Comparison of ENCODE assay signal across 21 cellular contexts in genomic region chr13:35165205-35165604, GRCh38.
DNase-seq lines count a peak whose midpoint lies in the region; ATAC-seq, FAIRE-seq and TF ChIP-seq lines count a peak whose summit lies in the region.
"Had no signal": no experiment of that assay in that cellular context is flagged by ENCODE, and none has a peak within 500 bp of the region (broad histone marks: within the 10 kb centered on the region; RNA-seq: fewer than 3 reads in every experiment).

No MANE protein-coding gene starts in this region.

- DNase-seq in GM23338 (ENCODE audit: low spot score) (peak; percentile 59), WTC11 (ENCODE audit: low spot score) (no peak), H1 (ENCODE audit: low read depth in 1 of 2, low spot score in 2 of 2) (peak in 1 of 2 experiments; percentile 9), neuronal stem cell (ENCODE audit: low spot score) (peak; percentile 24), psoas muscle (no peak), cerebellar nuclear complex (lab: John Stamatoyannopoulos, UW) (no peak), mucosa of descending colon (no peak)
- DNase-seq: CD4-positive, CD25-positive, alpha-beta regulatory T cell; DMS79; H7; KG1; NCI-H1092; NCI-H1436; NCI-H2029 treated with DMSO at 0.1 percent for 48 hours; NCI-H226; NCI-H510A treated with DMSO at 0.1 percent for 48 hours; NCI-H748 treated with DMSO at 0.1 percent for 48 hours; Right ventricle myocardium superior had no signal

- TF ChIP-seq CTCF in GM23338 (conservative IDR thresholded peaks at IDR 0.05; ENCODE audit: low read depth in 2 of 2): no peak
- TF ChIP-seq CTCF in WTC11 (IDR thresholded peaks at IDR 0.05): no peak
- TF ChIP-seq CTCF in H1 (IDR thresholded peaks at IDR 0.05; ENCODE audit: control extremely low read depth in 1 of 3, insufficient read depth in 1 of 3, low read depth in 1 of 3, low read length in 3 of 3): no peak
- no peak for TF ChIP-seq CTCF in psoas muscle (IDR thresholded peaks at IDR 0.05)
- no peak for TF ChIP-seq CTCF in mucosa of descending colon (IDR thresholded peaks at IDR 0.05)

- no peak overlapping the region for H2BK20ac ChIP-seq in H1 (ENCODE audit: low read length)

- H2AFZ ChIP-seq in GM23338: no peak overlapping the region
- no peak overlapping the region for H2AFZ ChIP-seq in H1 (ENCODE audit: low read length)
- H2AFZ ChIP-seq in neuronal stem cell (ENCODE audit: low read length): peak overlapping the region; percentile 18

- no peak overlapping the region for H3K56ac ChIP-seq in H1 (replicated peaks; ENCODE audit: insufficient read length, low read depth, low read length)

- no peak overlapping the region for H3K4ac ChIP-seq in H1 (replicated peaks; ENCODE audit: insufficient read length, low read depth, low read length)
- H3K4ac ChIP-seq in neuronal stem cell (ENCODE audit: low read length): no peak overlapping the region

- no peak overlapping the region for H2BK5ac ChIP-seq in H1 (ENCODE audit: low read depth, low read length)
- no peak overlapping the region for H2BK5ac ChIP-seq in neuronal stem cell (ENCODE audit: low read length)

- H2BK15ac ChIP-seq in H1 (ENCODE audit: low read length): no peak overlapping the region
- no peak overlapping the region for H2BK15ac ChIP-seq in neuronal stem cell (ENCODE audit: low read length)

- H3K23ac ChIP-seq in H1 (ENCODE audit: insufficient read length) (no peak overlapping the region), neuronal stem cell (ENCODE audit: low read depth, low read length, poor library complexity) (no peak overlapping the region)

- H3K4me1 ChIP-seq in GM23338 (ENCODE audit: insufficient read depth) (peaks cover 10% of the 10 kb centered on the region; the same call in 1 of the 2 replicates), H1 (replicated peaks in 1 of 4; ENCODE audit: control insufficient read depth in 3 of 4, insufficient read depth in 4 of 4, low read length in 3 of 4) (peaks cover 0 to 2% (median 0%) of the 10 kb centered on the region in 4 experiments; a peak in 1 of 7 replicates), neuronal stem cell (ENCODE audit: control insufficient read depth in 2 of 2, insufficient read depth in 1 of 2, low read depth in 1 of 2, low read length in 2 of 2) (peaks cover 0 to 8% of the 10 kb centered on the region in 2 donors), psoas muscle (no peaks in the 10 kb centered on the region), mucosa of descending colon (ENCODE audit: low read depth) (no peaks in the 10 kb centered on the region)

- H3K4me1 Mint-ChIP-seq in GM23338 (peaks cover 22% of the 10 kb centered on the region; the same call in 2 of the 3 replicates), WTC11 (peaks cover 25% of the 10 kb centered on the region)

- no peaks in the 10 kb centered on the region for H3K9me2 ChIP-seq in GM23338 (ENCODE audit: insufficient read depth)

- no peak for TF ChIP-seq POLR2A in H1 (IDR thresholded peaks at IDR 0.05; ENCODE audit: control extremely low read depth in 1 of 2, low read depth in 2 of 2, low read length in 2 of 2)

- H3K4me3 ChIP-seq in GM23338 (no peak overlapping the region), H1 (ENCODE audit: extremely low read depth in 1 of 4, insufficient read depth in 2 of 4, low read depth in 3 of 4, low read length in 4 of 4) (no peak overlapping the region), neuronal stem cell (ENCODE audit: low read length in 2 of 2) (no peak overlapping the region), psoas muscle (no peak overlapping the region), mucosa of descending colon (no peak overlapping the region)

- H3K79me1 ChIP-seq in H1 (ENCODE audit: low read depth, low read length) (no peaks in the 10 kb centered on the region), neuronal stem cell (ENCODE audit: low read depth, low read length) (no peaks in the 10 kb centered on the region)

- H4K20me1 ChIP-seq in GM23338 (replicated peaks; ENCODE audit: insufficient read depth): no peaks in the 10 kb centered on the region
- no peaks in the 10 kb centered on the region for H4K20me1 ChIP-seq in H1 (replicated peaks in 1 of 2; ENCODE audit: control insufficient read depth in 1 of 2, insufficient read depth in 2 of 2, low read length in 2 of 2)

- H3K4me2 ChIP-seq in GM23338 (no peak overlapping the region), H1 (ENCODE audit: insufficient read depth in 1 of 2, low read depth in 2 of 2, low read length in 2 of 2) (no peak overlapping the region), neuronal stem cell (ENCODE audit: insufficient read depth, low read length, poor library complexity, severe bottlenecking) (no peak overlapping the region)

- H3K27ac ChIP-seq in GM23338 (ENCODE audit: low read depth) (peak overlapping the region; percentile 1; the same call in 1 of the 2 replicates), H1 (ENCODE audit: low read depth, low read length) (no peak overlapping the region), neuronal stem cell (replicated peaks; ENCODE audit: low read length) (peak overlapping the region; percentile 57), psoas muscle (no peak overlapping the region)
- H3K27ac ChIP-seq: HL-60 had no signal

- H2BK120ac ChIP-seq in H1 (replicated peaks; ENCODE audit: low read depth, low read length) (no peak overlapping the region), neuronal stem cell (ENCODE audit: low read depth, low read length) (no peak overlapping the region)

- H3K9me3 Mint-ChIP-seq in GM23338 (no peaks in the 10 kb centered on the region), WTC11 (no peaks in the 10 kb centered on the region)
- H3K9me3 Mint-ChIP-seq: CD4-positive, CD25-positive, alpha-beta regulatory T cell had no signal

- H3K27ac Mint-ChIP-seq in GM23338 (peak overlapping the region; percentile 38; the same call in 1 of the 2 replicates), WTC11 (peak overlapping the region; percentile 26)
- H3K27ac Mint-ChIP-seq: CD4-positive, CD25-positive, alpha-beta regulatory T cell had no signal

- H2BK12ac ChIP-seq in H1 (ENCODE audit: low read depth, low read length) (no peak overlapping the region), neuronal stem cell (ENCODE audit: low read length) (no peak overlapping the region)

- H3K79me2 ChIP-seq in GM23338 (replicated peaks; ENCODE audit: insufficient read depth): no peaks in the 10 kb centered on the region
- no peaks in the 10 kb centered on the region for H3K79me2 ChIP-seq in H1 (ENCODE audit: control insufficient read depth in 1 of 2, insufficient read depth in 2 of 2, low read length in 2 of 2)

- H3K9ac ChIP-seq in H1 (replicated peaks in 1 of 4; ENCODE audit: extremely low read depth in 1 of 4, low read depth in 3 of 4, low read length in 3 of 4): no peak overlapping the region
- H3K9ac ChIP-seq in neuronal stem cell (ENCODE audit: low read depth, low read length, poor library complexity): no peak overlapping the region

- peak; percentile 28 for FAIRE-seq in H1 (lab: Jason Lieb, UNC)
- FAIRE-seq: GM12891 had no signal

- peak; percentile 77 for ATAC-seq in GM23338
- ATAC-seq in WTC11: peak; percentile 79
- no peak for ATAC-seq in HG03565 (IDR thresholded peaks at IDR 0.05; ENCODE audit: unreplicated experiment)
- no peak for ATAC-seq in psoas muscle
- no peak for ATAC-seq in mucosa of descending colon

- H3K36me3 Mint-ChIP-seq in GM23338 (ENCODE audit: low read depth) (peaks cover 4% of the 10 kb centered on the region; the same call in 1 of the 3 replicates), WTC11 (no peaks in the 10 kb centered on the region)
- H3K36me3 Mint-ChIP-seq: CD4-positive, CD25-positive, alpha-beta regulatory T cell had no signal

- H4K8ac ChIP-seq in H1 (ENCODE audit: extremely low read depth, insufficient read depth, low read length) (no peak overlapping the region), neuronal stem cell (ENCODE audit: low read depth, low read length) (no peak overlapping the region)

- TF ChIP-seq EP300 in H1 (IDR thresholded peaks at IDR 0.05; ENCODE audit: borderline replicate concordance in 1 of 2, low read depth in 2 of 2, low read length in 2 of 2): no peak

- no peak overlapping the region for H2AK5ac ChIP-seq in H1 (ENCODE audit: low read depth, low read length)
- no peak overlapping the region for H2AK5ac ChIP-seq in neuronal stem cell (ENCODE audit: low read depth, low read length)

- no peak overlapping the region for H3K4me3 Mint-ChIP-seq in GM23338
- no peak overlapping the region for H3K4me3 Mint-ChIP-seq in WTC11
- H3K4me3 Mint-ChIP-seq: CD4-positive, CD25-positive, alpha-beta regulatory T cell had no signal

- no peaks in the 10 kb centered on the region for H3K36me3 ChIP-seq in GM23338 (ENCODE audit: insufficient read depth)
- H3K36me3 ChIP-seq in H1 (ENCODE audit: control insufficient read depth in 2 of 4, insufficient read depth in 4 of 4, low read length in 3 of 4): no peaks in the 10 kb centered on the region
- H3K36me3 ChIP-seq in neuronal stem cell (replicated peaks in 1 of 2; ENCODE audit: control insufficient read depth in 2 of 2, insufficient read depth in 2 of 2, low read length in 2 of 2): no peaks in the 10 kb centered on the region
- H3K36me3 ChIP-seq in psoas muscle (ENCODE audit: insufficient read depth in 1 of 2, low read depth in 1 of 2): no peaks in the 10 kb centered on the region
- H3K36me3 ChIP-seq in mucosa of descending colon (ENCODE audit: low read depth): no peaks in the 10 kb centered on the region

- H3K18ac ChIP-seq in H1 (ENCODE audit: extremely low read depth, low read length): no peak overlapping the region
- H3K18ac ChIP-seq in neuronal stem cell (ENCODE audit: low read length): no peak overlapping the region

- H4K5ac ChIP-seq in H1 (ENCODE audit: insufficient read length, low read depth, low read length): no peak overlapping the region

- H3K9me3 ChIP-seq in H1 (ENCODE audit: insufficient read depth in 2 of 2, low read depth in 1 of 2, low read length in 1 of 2) (no peaks in the 10 kb centered on the region), neuronal stem cell (replicated peaks in 1 of 2; ENCODE audit: control insufficient read depth in 2 of 2, insufficient read depth in 1 of 2, low read depth in 1 of 2, low read length in 2 of 2) (no peaks in the 10 kb centered on the region), psoas muscle (no peaks in the 10 kb centered on the region), mucosa of descending colon (no peaks in the 10 kb centered on the region)

- no peaks in the 10 kb centered on the region for H3F3A ChIP-seq in GM23338 (replicated peaks; ENCODE audit: low read depth)

- H3K14ac ChIP-seq in H1 (ENCODE audit: insufficient read length) (no peak overlapping the region), neuronal stem cell (ENCODE audit: low read length) (no peak overlapping the region)

- H3K23me2 ChIP-seq in H1 (ENCODE audit: low read depth, low read length): no peaks in the 10 kb centered on the region

- H4K91ac ChIP-seq in H1 (replicated peaks; ENCODE audit: insufficient read length, low read length) (no peak overlapping the region), neuronal stem cell (ENCODE audit: low read depth, low read length, poor library complexity) (no peak overlapping the region)

- no peak for TF ChIP-seq RAD21 in H1 (IDR thresholded peaks at IDR 0.05 in 1 of 2, conservative IDR thresholded peaks at IDR 0.05 in 1 of 2; ENCODE audit: low read depth in 2 of 2, low read length in 2 of 2)

- no peaks in the 10 kb centered on the region for H3K27me3 ChIP-seq in GM23338 (ENCODE audit: insufficient read depth)
- H3K27me3 ChIP-seq in H1 (replicated peaks in 1 of 4; ENCODE audit: control insufficient read depth in 3 of 4, extremely low read depth in 1 of 4, insufficient read depth in 3 of 4, low read length in 3 of 4): no peaks in the 10 kb centered on the region
- no peaks in the 10 kb centered on the region for H3K27me3 ChIP-seq in neuronal stem cell (ENCODE audit: control insufficient read depth in 3 of 3, insufficient read depth in 3 of 3, low read depth in 1 of 3, low read length in 3 of 3)
- no peaks in the 10 kb centered on the region for H3K27me3 ChIP-seq in psoas muscle (ENCODE audit: insufficient read depth in 3 of 3, low read length in 2 of 3)

- POLR2A ChIA-PET in WTC11 (lab: Charles Lee): no interaction called here
- POLR2A ChIA-PET in H1 (lab: Charles Lee; ENCODE audit: partially characterized antibody): no interaction called here

- H3K27me3 Mint-ChIP-seq in GM23338 (ENCODE audit: insufficient read depth, low read depth, poor library complexity) (no peaks in the 10 kb centered on the region), WTC11 (ENCODE audit: low read depth) (no peaks in the 10 kb centered on the region)
- H3K27me3 Mint-ChIP-seq: CD4-positive, CD25-positive, alpha-beta regulatory T cell had no signal

- CTCF ChIA-PET in WTC11 (lab: Charles Lee): interaction anchor here (0.5 to 1.5 kb wide), 6 partner anchors 12 to 1088 kb away, joined by 3 to 4 read pairs (median 3); no protein-coding TSS in a partner anchor
- CTCF ChIA-PET in H1 (lab: Charles Lee; ENCODE audit: partially characterized antibody): interaction anchor here (0.6 to 1.4 kb wide), 12 partner anchors 8 to 1290 kb away, joined by 3 to 4 read pairs (median 3); no protein-coding TSS in a partner anchor

- intact Hi-C loops in psoas muscle (cut with DNase I) (no loop called here), mucosa of descending colon (cut with DNase I, micrococcal nuclease) (loop anchor here in 1 of 2 donors (2.0 kb wide), 1 partner anchor 1234 kb away; no protein-coding TSS in a partner anchor)

Comparison
In these comparisons a context has a peak if more than half of its experiments do, and no peak if none do; other contexts are left out.
1. ATAC-seq: peak in GM23338 (single experiment) and WTC11 (single experiment); none in HG03565 (single experiment), psoas muscle (0 of 4) and mucosa of descending colon (single experiment).
2. DNase-seq: peak in GM23338 (single experiment) and neuronal stem cell (single experiment); none in WTC11 (single experiment), psoas muscle (0 of 2), cerebellar nuclear complex (0 of 2) and mucosa of descending colon (0 of 3).
3. H3K27ac ChIP-seq: peak in GM23338 (single experiment) and neuronal stem cell (single experiment); none in H1 (single experiment) and psoas muscle (single experiment).